Comparison of ENCODE assay signal across 10 cellular contexts in genomic region chr1:54328117-54328636, GRCh38.
DNase-seq lines count a peak whose midpoint lies in the region; ATAC-seq and TF ChIP-seq lines count a peak whose summit lies in the region.
"Had no signal": no experiment of that assay in that cellular context is flagged by ENCODE, and none has a peak within 500 bp of the region (broad histone marks: within the 10 kb centered on the region; RNA-seq: fewer than 3 reads in every experiment).

No MANE protein-coding gene starts in this region.

- H3K9me2 ChIP-seq in DOHH2 (replicated peaks; ENCODE audit: control insufficient read depth, low read length): no peaks in the 10 kb centered on the region

- no peak overlapping the region for H3K9ac ChIP-seq in rectal smooth muscle tissue (ENCODE audit: low read length)

- H3K36me3 Mint-ChIP-seq in activated naive CD8-positive, alpha-beta T cell treated with anti-CD3 and anti-CD28 coated beads for 36 hours: peaks cover 3% of the 10 kb centered on the region
- H3K36me3 Mint-ChIP-seq in glutamatergic neuron (ENCODE audit: unreplicated experiment): no peaks in the 10 kb centered on the region

- H3K27ac Mint-ChIP-seq in activated naive CD8-positive, alpha-beta T cell treated with anti-CD3 and anti-CD28 coated beads for 36 hours: peak overlapping the region; percentile 13
- H3K27ac Mint-ChIP-seq in glutamatergic neuron (ENCODE audit: unreplicated experiment): peak overlapping the region; percentile 97

- no peaks in the 10 kb centered on the region for H3F3A ChIP-seq in DOHH2 (ENCODE audit: control insufficient read depth, insufficient read depth)

- no peaks in the 10 kb centered on the region for H3K36me3 ChIP-seq in DOHH2 (ENCODE audit: control insufficient read depth, low read length)
- no peaks in the 10 kb centered on the region for H3K36me3 ChIP-seq in rectal smooth muscle tissue (ENCODE audit: control insufficient read depth, insufficient read depth, low read length)
- H3K36me3 ChIP-seq: thoracic aorta had no signal

- no peaks in the 10 kb centered on the region for H3K27me3 ChIP-seq in DOHH2 (ENCODE audit: control insufficient read depth, low read length)
- H3K27me3 ChIP-seq in rectal smooth muscle tissue (ENCODE audit: control insufficient read depth, insufficient read depth, low read length): no peaks in the 10 kb centered on the region

- no peaks in the 10 kb centered on the region for H3K9me3 ChIP-seq in DOHH2 (ENCODE audit: control insufficient read depth, insufficient read depth, low read length)
- H3K9me3 ChIP-seq: thoracic aorta had no signal

- peaks cover 7% of the 10 kb centered on the region; the same call in 1 of the 2 replicates for H3K79me2 ChIP-seq in DOHH2 (ENCODE audit: control insufficient read depth, low read length)

- peak overlapping the region; percentile 67 for H3K4me3 ChIP-seq in DOHH2 (ENCODE audit: low read length)
- no peak overlapping the region for H3K4me3 ChIP-seq in rectal smooth muscle tissue (ENCODE audit: low read length)
- H3K4me3 ChIP-seq: thoracic aorta had no signal

- no peak for DNase-seq in activated naive CD8-positive, alpha-beta T cell treated with anti-CD3 and anti-CD28 coated beads for 36 hours
- peak; percentile 51 for DNase-seq in glutamatergic neuron
- DNase-seq in NCI-H345 treated with DMSO at 0.1 percent for 48 hours (lab: John Stamatoyannopoulos, UW; ENCODE audit: unreplicated experiment): no peak
- DNase-seq in NCI-H2196 (lab: John Stamatoyannopoulos, UW; ENCODE audit: unreplicated experiment): no peak
- DNase-seq: T1000 had no signal

- no peak for TF ChIP-seq CTCF in DOHH2 (IDR thresholded peaks at IDR 0.05; ENCODE audit: low read depth, low read length, poor library complexity, severe bottlenecking)
- TF ChIP-seq CTCF in glutamatergic neuron (IDR thresholded peaks at IDR 0.05; ENCODE audit: partially characterized antibody, unreplicated experiment): no peak

- ATAC-seq in HG02981 (IDR thresholded peaks at IDR 0.05; ENCODE audit: unreplicated experiment): no peak
- ATAC-seq in GM21825 (IDR thresholded peaks at IDR 0.05; ENCODE audit: unreplicated experiment): no peak

- no peak overlapping the region for H3K4me3 Mint-ChIP-seq in activated naive CD8-positive, alpha-beta T cell treated with anti-CD3 and anti-CD28 coated beads for 36 hours
- H3K4me3 Mint-ChIP-seq in glutamatergic neuron (ENCODE audit: unreplicated experiment): peak overlapping the region; percentile 81

- H4K20me1 ChIP-seq in DOHH2 (ENCODE audit: control insufficient read depth, insufficient read depth, low read depth, low read length): no peaks in the 10 kb centered on the region

- H3K4me1 ChIP-seq in DOHH2 (ENCODE audit: control insufficient read depth, low read length) (peaks cover 49% of the 10 kb centered on the region), rectal smooth muscle tissue (ENCODE audit: control insufficient read depth, insufficient read depth, low read length) (peaks cover 92% of the 10 kb centered on the region)

- peaks cover 54% of the 10 kb centered on the region for H3K4me1 Mint-ChIP-seq in activated naive CD8-positive, alpha-beta T cell treated with anti-CD3 and anti-CD28 coated beads for 36 hours
- H3K4me1 Mint-ChIP-seq in glutamatergic neuron (ENCODE audit: low read depth, unreplicated experiment): peaks cover 97% of the 10 kb centered on the region

- no peaks in the 10 kb centered on the region for H3K27me3 Mint-ChIP-seq in activated naive CD8-positive, alpha-beta T cell treated with anti-CD3 and anti-CD28 coated beads for 36 hours
- H3K27me3 Mint-ChIP-seq in glutamatergic neuron (ENCODE audit: unreplicated experiment): peaks cover 39% of the 10 kb centered on the region

- peak overlapping the region; percentile 79 for H3K4me2 ChIP-seq in DOHH2 (ENCODE audit: low read length)

- H3K9me3 Mint-ChIP-seq in activated naive CD8-positive, alpha-beta T cell treated with anti-CD3 and anti-CD28 coated beads for 36 hours: no peaks in the 10 kb centered on the region
- H3K9me3 Mint-ChIP-seq in glutamatergic neuron (ENCODE audit: unreplicated experiment): peaks cover 75% of the 10 kb centered on the region

- H3K27ac ChIP-seq in DOHH2 (ENCODE audit: low read depth, low read length) (no peak overlapping the region), rectal smooth muscle tissue (ENCODE audit: low read depth, low read length) (peak overlapping the region; percentile 56)
- H3K27ac ChIP-seq: thoracic aorta had no signal
